ENCODE assay signal across 13 cellular contexts in genomic region chr16:74466872-74467271, GRCh38. TPM values are rescaled to one million over a fixed set of nuclear protein-coding genes. Genes with fewer than 3 reads are reported as not detected.
DNase-seq lines count a peak whose midpoint lies in the region; ATAC-seq lines count a peak whose summit lies in the region.
"Had no signal": no experiment of that assay in that cellular context is flagged by ENCODE, and none has a peak within 500 bp of the region (broad histone marks: within the 10 kb centered on the region; RNA-seq: fewer than 3 reads in every experiment).

No MANE protein-coding gene starts in this region.

- ATAC-seq in activated CD8-positive, alpha-beta memory T cell treated with anti-CD3 and anti-CD28 coated beads, Interleukin-2, amount 10 ng/mL, durations not matched to agents 7 days and 5 days = peak; percentile 87
- ATAC-seq in GM21526 (IDR thresholded peaks at IDR 0.05; ENCODE audit: low FRiP score, unreplicated experiment) (peak; percentile 63), HG03575 (IDR thresholded peaks at IDR 0.05; ENCODE audit: extremely low read depth, insufficient number of reproducible peaks, low FRiP score, unreplicated experiment) (peak; percentile 53), HG02588 (IDR thresholded peaks at IDR 0.05; ENCODE audit: unreplicated experiment) (no peak)
- peak; percentile 91 for ATAC-seq in stimulated activated effector memory CD8-positive, alpha-beta T cell treated with anti-CD3 and anti-CD28 coated beads, Interleukin-12 subunit alpha, Interleukin-12 subunit beta, amount 100 ng/mL, for 72 hours
- ATAC-seq: A549 had no signal

- no peak for DNase-seq in activated CD8-positive, alpha-beta memory T cell treated with anti-CD3 and anti-CD28 coated beads, Interleukin-2, amount 10 ng/mL, durations not matched to agents 7 days and 5 days
- no peak for DNase-seq in activated CD8-positive, alpha-beta memory T cell treated with anti-CD3 and anti-CD28 coated beads, Interleukin-2, amount 50 U/mL, for 48 hours
- DNase-seq in stimulated activated effector memory CD8-positive, alpha-beta T cell treated with anti-CD3 and anti-CD28 coated beads, Interleukin-12 subunit alpha, Interleukin-12 subunit beta, amount 100 ng/mL, for 72 hours (ENCODE audit: low spot score in 2 of 2) = no peak
- DNase-seq in stimulated activated CD4-positive, alpha-beta T cell treated with anti-CD3 and anti-CD28 coated beads, Interleukin-2, amount 100 ng/mL, for 24 hours = no peak
- no peak for DNase-seq in HCEC 1CT
- DNase-seq: activated effector memory CD4-positive, alpha-beta T cell treated with anti-CD3 and anti-CD28 coated beads, Interleukin-2, amount 50 U/mL, for 16 hours; NCI-H446 treated with DMSO at 0.1 percent for 48 hours; testis had no signal

- peak overlapping the region; percentile 27 for H3K27ac Mint-ChIP-seq in activated CD8-positive, alpha-beta memory T cell treated with anti-CD3 and anti-CD28 coated beads, Interleukin-2, amount 10 ng/mL, durations not matched to agents 7 days and 5 days
- peak overlapping the region; percentile 60 for H3K27ac Mint-ChIP-seq in stimulated activated effector memory CD8-positive, alpha-beta T cell treated with anti-CD3 and anti-CD28 coated beads, Interleukin-12 subunit alpha, Interleukin-12 subunit beta, amount 100 ng/mL, for 72 hours

- CTCF ChIA-PET in activated CD8-positive, alpha-beta memory T cell treated with anti-CD3 and anti-CD28 coated beads, Interleukin-2, amount 10 ng/mL, durations not matched to agents 7 days and 5 days (lab: Charles Lee) = interaction anchor here (1.5 to 1.6 kb wide), 2 partner anchors 9 to 29 kb away, joined by 3 to 5 read pairs; no protein-coding TSS in a partner anchor

- no peaks in the 10 kb centered on the region for H3K27me3 Mint-ChIP-seq in activated CD8-positive, alpha-beta memory T cell treated with anti-CD3 and anti-CD28 coated beads, Interleukin-2, amount 10 ng/mL, durations not matched to agents 7 days and 5 days

- peaks cover 24% of the 10 kb centered on the region for H3K4me1 Mint-ChIP-seq in activated CD8-positive, alpha-beta memory T cell treated with anti-CD3 and anti-CD28 coated beads, Interleukin-2, amount 10 ng/mL, durations not matched to agents 7 days and 5 days
- H3K4me1 Mint-ChIP-seq in stimulated activated effector memory CD8-positive, alpha-beta T cell treated with anti-CD3 and anti-CD28 coated beads, Interleukin-12 subunit alpha, Interleukin-12 subunit beta, amount 100 ng/mL, for 72 hours = peaks cover 21% of the 10 kb centered on the region

- H3K4me3 Mint-ChIP-seq in activated CD8-positive, alpha-beta memory T cell treated with anti-CD3 and anti-CD28 coated beads, Interleukin-2, amount 10 ng/mL, durations not matched to agents 7 days and 5 days = peak overlapping the region; percentile 11
- peak overlapping the region; percentile 3 for H3K4me3 Mint-ChIP-seq in stimulated activated effector memory CD8-positive, alpha-beta T cell treated with anti-CD3 and anti-CD28 coated beads, Interleukin-12 subunit alpha, Interleukin-12 subunit beta, amount 100 ng/mL, for 72 hours

- no peaks in the 10 kb centered on the region for H3K9me3 Mint-ChIP-seq in activated CD8-positive, alpha-beta memory T cell treated with anti-CD3 and anti-CD28 coated beads, Interleukin-2, amount 10 ng/mL, durations not matched to agents 7 days and 5 days (ENCODE audit: low read depth)
- no peaks in the 10 kb centered on the region for H3K9me3 Mint-ChIP-seq in stimulated activated effector memory CD8-positive, alpha-beta T cell treated with anti-CD3 and anti-CD28 coated beads, Interleukin-12 subunit alpha, Interleukin-12 subunit beta, amount 100 ng/mL, for 72 hours

- peaks cover 66% of the 10 kb centered on the region for H3K36me3 Mint-ChIP-seq in activated CD8-positive, alpha-beta memory T cell treated with anti-CD3 and anti-CD28 coated beads, Interleukin-2, amount 10 ng/mL, durations not matched to agents 7 days and 5 days
- peaks cover 100% of the 10 kb centered on the region for H3K36me3 Mint-ChIP-seq in stimulated activated effector memory CD8-positive, alpha-beta T cell treated with anti-CD3 and anti-CD28 coated beads, Interleukin-12 subunit alpha, Interleukin-12 subunit beta, amount 100 ng/mL, for 72 hours

RNA-seq across cellular contexts. Expression of gene CLEC18B, which starts 45.6 kb away (rescaled TPM):
- total RNA-seq in activated CD8-positive, alpha-beta memory T cell treated with anti-CD3 and anti-CD28 coated beads, Interleukin-2, amount 10 ng/mL, durations not matched to agents 7 days and 5 days = under 1 TPM; 0.59 to 0.67 TPM
- total RNA-seq: mononuclear cell had no signal
